Comparison of ENCODE assay signal across 11 cellular contexts in the genomic region with DNA sequence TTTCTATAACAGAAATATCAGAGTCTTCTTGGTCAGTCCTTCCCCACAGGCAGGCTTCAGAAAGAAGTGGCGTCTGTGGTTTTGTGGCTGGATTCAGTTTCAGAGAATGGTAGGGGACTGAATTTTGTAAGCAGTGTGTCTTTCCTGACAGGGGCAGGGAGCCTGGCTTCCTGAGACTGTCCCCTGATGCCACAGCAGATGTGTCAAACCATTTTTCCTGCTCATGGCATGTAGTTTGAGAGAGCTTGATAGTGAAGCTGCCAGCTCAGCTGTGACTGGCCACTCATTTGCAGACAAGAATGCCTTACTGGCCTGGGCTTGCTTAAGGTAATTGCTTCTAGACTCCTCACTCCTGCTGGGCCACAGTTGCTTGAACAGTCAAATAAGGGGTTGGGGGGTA. TPM values are rescaled to one million over a fixed set of nuclear protein-coding genes. Genes with fewer than 3 reads are reported as not detected.
DNase-seq lines count a peak whose midpoint lies in the region; ATAC-seq and TF ChIP-seq lines count a peak whose summit lies in the region.
"Had no signal": no experiment of that assay in that cellular context is flagged by ENCODE, and none has a peak within 500 bp of the region (broad histone marks: within the 10 kb centered on the region; RNA-seq: fewer than 3 reads in every experiment).

No MANE protein-coding gene starts in this region.

- H3K4me3 ChIP-seq in vagina = no peak overlapping the region

- no peak for TF ChIP-seq POLR2A in vagina (IDR thresholded peaks at IDR 0.05)

- no peak for TF ChIP-seq CTCF in vagina (IDR thresholded peaks at IDR 0.05)

- H3K27me3 ChIP-seq in vagina = no peaks in the 10 kb centered on the region

- no peak overlapping the region for H3K27ac ChIP-seq in vagina

- ATAC-seq in GM21825 (IDR thresholded peaks at IDR 0.05; ENCODE audit: unreplicated experiment) (peak; percentile 55), HG03354 (IDR thresholded peaks at IDR 0.05; ENCODE audit: poor library complexity, severe bottlenecking, unreplicated experiment) (no peak)
- ATAC-seq: esophagus mucosa had no signal

- intact Hi-C loops in vagina (cut with DNase I) = no loop called here

- peak; percentile 3 for DNase-seq in stimulated activated CD4-positive, alpha-beta T cell treated with anti-CD3 and anti-CD28 coated beads, Interleukin-1b, Interleukin-23, amount 100 ng/mL, for 48 hours
- DNase-seq in stimulated activated CD4-positive, alpha-beta T cell treated with anti-CD3 and anti-CD28 coated beads, Interleukin-15, amount 100 ng/mL, for 24 hours = no peak
- DNase-seq in OCI-M1 (lab: John Stamatoyannopoulos, UW) (peak; percentile 32), midbrain (lab: John Stamatoyannopoulos, UW) (no peak), vagina (ENCODE audit: extremely low spot score in 2 of 2) (no peak), NCI-H2081 treated with DMSO at 0.1 percent for 48 hours (lab: John Stamatoyannopoulos, UW) (no peak)
- DNase-seq: activated naive CD4-positive, alpha-beta T cell treated with anti-CD3 and anti-CD28 coated beads, Interleukin-2, amount 50 U/mL, for 16 hours; NCI-H524 had no signal

- no peaks in the 10 kb centered on the region for H3K9me3 ChIP-seq in vagina

- no peaks in the 10 kb centered on the region for H3K36me3 ChIP-seq in vagina

- H3K4me1 ChIP-seq in vagina = peaks cover 9% of the 10 kb centered on the region

RNA-seq across cellular contexts. Expression of a gene that starts 26.4 kb away (rescaled TPM):
- 8.3 TPM for total RNA-seq in vagina

Comparison
In these comparisons a context has a peak if more than half of its experiments do, and no peak if none do; other contexts are left out.
1. DNase-seq: peak in stimulated activated CD4-positive, alpha-beta T cell treated with anti-CD3 and anti-CD28 coated beads, Interleukin-1b, Interleukin-23, amount 100 ng/mL, for 48 hours (single experiment) and OCI-M1 (single experiment); none in stimulated activated CD4-positive, alpha-beta T cell treated with anti-CD3 and anti-CD28 coated beads, Interleukin-15, amount 100 ng/mL, for 24 hours (single experiment), midbrain (single experiment), vagina (0 of 2) and NCI-H2081 treated with DMSO at 0.1 percent for 48 hours (single experiment).